9 cellular contexts compared by ENCODE assay signal in the genomic region with DNA sequence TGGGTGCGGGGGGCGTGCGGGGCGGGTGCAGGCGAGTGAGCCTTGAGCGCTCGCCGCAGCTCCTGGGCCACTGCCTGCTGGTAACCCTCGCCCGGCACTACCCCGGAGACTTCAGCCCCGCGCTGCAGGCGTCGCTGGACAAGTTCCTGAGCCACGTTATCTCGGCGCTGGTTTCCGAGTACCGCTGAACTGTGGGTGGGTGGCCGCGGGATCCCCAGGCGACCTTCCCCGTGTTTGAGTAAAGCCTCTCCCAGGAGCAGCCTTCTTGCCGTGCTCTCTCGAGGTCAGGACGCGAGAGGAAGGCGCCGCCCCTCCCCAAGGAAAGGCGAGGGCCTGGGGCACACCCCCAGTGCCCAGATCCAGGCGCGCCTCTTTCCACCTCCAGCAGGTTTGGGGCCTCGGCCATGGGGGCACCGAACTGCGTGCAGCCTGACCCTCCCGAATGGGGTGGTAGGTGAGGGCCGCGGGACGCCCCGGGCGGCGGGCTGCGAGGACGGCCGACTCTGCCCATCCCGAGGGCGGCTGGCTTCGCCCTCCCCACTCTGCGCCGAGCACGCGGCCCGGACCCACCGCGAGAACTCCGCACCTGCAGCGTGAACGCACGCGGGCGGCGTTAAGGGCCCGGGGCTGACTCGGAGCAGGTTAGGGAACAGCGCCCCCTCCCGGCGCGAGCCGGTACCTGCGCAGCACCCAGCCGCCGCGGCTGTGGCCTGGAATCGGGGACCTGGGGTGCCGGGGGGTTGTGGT. TPM values are rescaled to one million over a fixed set of nuclear protein-coding genes. Genes with fewer than 3 reads are reported as not detected.
DNase-seq lines count a peak whose midpoint lies in the region; ATAC-seq lines count a peak whose summit lies in the region.
"Had no signal": no experiment of that assay in that cellular context is flagged by ENCODE, and none has a peak within 500 bp of the region (broad histone marks: within the 10 kb centered on the region; RNA-seq: fewer than 3 reads in every experiment).

No MANE protein-coding gene starts in this region.

- peak overlapping the region; percentile 31 for H3K4me3 ChIP-seq in ectodermal cell (ENCODE audit: insufficient read depth, low read depth, low read length)

- H3K36me3 ChIP-seq in ectodermal cell (ENCODE audit: control insufficient read depth, insufficient read depth, low read length): peaks cover 3% of the 10 kb centered on the region

- 4% methylated on average over 76 of the region's 76 CpGs for WGBS in ectodermal cell, 2 experiments

- H3K4me1 ChIP-seq in ectodermal cell (ENCODE audit: control insufficient read depth, insufficient read depth, low read length): no peaks in the 10 kb centered on the region

- POLR2A ChIA-PET in activated CD8-positive, alpha-beta T cell treated with anti-CD3 and anti-CD28 coated beads, Interleukin-2, amount 10 ng/mL, durations not matched to agents 7 days and 5 days (lab: Charles Lee): interaction anchor here (0.7 to 1.1 kb wide), 2 partner anchors 13 to 47 kb away, joined by 3 read pairs; no protein-coding TSS in a partner anchor

- H3K4me1 Mint-ChIP-seq in activated CD8-positive, alpha-beta T cell treated with anti-CD3 and anti-CD28 coated beads, Interleukin-2, amount 10 ng/mL, durations not matched to agents 7 days and 5 days (ENCODE audit: low read depth): peaks cover 12% of the 10 kb centered on the region

- CTCF ChIA-PET in activated CD8-positive, alpha-beta T cell treated with anti-CD3 and anti-CD28 coated beads, Interleukin-2, amount 10 ng/mL, durations not matched to agents 7 days and 5 days (lab: Charles Lee): interaction anchor here (0.5 to 3.1 kb wide), 12 partner anchors 10 to 142 kb away, joined by 3 to 17 read pairs (median 3); a partner anchor contains a TSS

- DNase-seq in D341Med (ENCODE audit: low spot score) (peak; percentile 92), NCI-H82 (lab: John Stamatoyannopoulos, UW) (peak; percentile 90), medulla oblongata (ENCODE audit: extremely low spot score) (peak; percentile 33)
- peak; percentile 88 for DNase-seq in activated CD8-positive, alpha-beta T cell treated with anti-CD3 and anti-CD28 coated beads, Interleukin-2, amount 10 ng/mL, durations not matched to agents 7 days and 5 days
- peak; percentile 66 for DNase-seq in stimulated activated CD8-positive, alpha-beta memory T cell treated with anti-CD3 and anti-CD28 coated beads, Interleukin-12 subunit alpha, Interleukin-12 subunit beta, amount 100 ng/mL, for 4 hours (ENCODE audit: low read depth)

- H3K9me3 ChIP-seq in ectodermal cell (ENCODE audit: control insufficient read depth, low read length): no peaks in the 10 kb centered on the region

- no peak overlapping the region for H3K27ac Mint-ChIP-seq in activated CD8-positive, alpha-beta T cell treated with anti-CD3 and anti-CD28 coated beads, Interleukin-2, amount 10 ng/mL, durations not matched to agents 7 days and 5 days

- no peak overlapping the region for H3K27ac ChIP-seq in ectodermal cell (ENCODE audit: insufficient read depth, low read depth, low read length, poor library complexity, severe bottlenecking)

- peak; percentile 46 for ATAC-seq in HG03175 (IDR thresholded peaks at IDR 0.05; ENCODE audit: unreplicated experiment)
- ATAC-seq in activated CD8-positive, alpha-beta T cell treated with anti-CD3 and anti-CD28 coated beads, Interleukin-2, amount 10 ng/mL, durations not matched to agents 7 days and 5 days: peak; percentile 78
- ATAC-seq in HG03439 (IDR thresholded peaks at IDR 0.05; ENCODE audit: unreplicated experiment): no peak

- H3K4me3 Mint-ChIP-seq in activated CD8-positive, alpha-beta T cell treated with anti-CD3 and anti-CD28 coated beads, Interleukin-2, amount 10 ng/mL, durations not matched to agents 7 days and 5 days: no peak overlapping the region

- H3K36me3 Mint-ChIP-seq in activated CD8-positive, alpha-beta T cell treated with anti-CD3 and anti-CD28 coated beads, Interleukin-2, amount 10 ng/mL, durations not matched to agents 7 days and 5 days (ENCODE audit: low read depth): peaks cover 3% of the 10 kb centered on the region

- no peaks in the 10 kb centered on the region for H3K9me3 Mint-ChIP-seq in activated CD8-positive, alpha-beta T cell treated with anti-CD3 and anti-CD28 coated beads, Interleukin-2, amount 10 ng/mL, durations not matched to agents 7 days and 5 days (ENCODE audit: insufficient read depth)

- peaks cover 51% of the 10 kb centered on the region for H3K27me3 ChIP-seq in ectodermal cell (ENCODE audit: control insufficient read depth, insufficient read depth, low read length, poor library complexity, severe bottlenecking)

- H3K27me3 Mint-ChIP-seq in activated CD8-positive, alpha-beta T cell treated with anti-CD3 and anti-CD28 coated beads, Interleukin-2, amount 10 ng/mL, durations not matched to agents 7 days and 5 days (ENCODE audit: low read depth): peaks cover 24% of the 10 kb centered on the region

RNA-seq across cellular contexts. Expression of a gene that starts 0.8 kb away (rescaled TPM):
- total RNA-seq in activated CD8-positive, alpha-beta T cell treated with anti-CD3 and anti-CD28 coated beads, Interleukin-2, amount 10 ng/mL, durations not matched to agents 7 days and 5 days: not detected
- polyA plus RNA-seq in ectodermal cell (2013, experiment 1 of 4): 1.3 TPM
- 1.5 TPM for polyA plus RNA-seq in ectodermal cell (2013, experiment 2 of 4)
- 0.85 TPM for polyA plus RNA-seq in ectodermal cell (2013, experiment 3 of 4)
- polyA plus RNA-seq in ectodermal cell (2013, experiment 4 of 4): 0.69 TPM

RNA-seq across cellular contexts. Expression of a gene that starts 4.6 kb away (rescaled TPM):
- not detected for total RNA-seq in activated CD8-positive, alpha-beta T cell treated with anti-CD3 and anti-CD28 coated beads, Interleukin-2, amount 10 ng/mL, durations not matched to agents 7 days and 5 days
- not detected for polyA plus RNA-seq in ectodermal cell (2013, experiment 1 of 4)
- polyA plus RNA-seq in ectodermal cell (2013, experiment 2 of 4): not detected
- not detected for polyA plus RNA-seq in ectodermal cell (2013, experiment 3 of 4)
- not detected for polyA plus RNA-seq in ectodermal cell (2013, experiment 4 of 4)
- total RNA-seq: activated CD8-positive, alpha-beta memory T cell treated with anti-CD3 and anti-CD28 coated beads for 36 hours had no signal

RNA-seq across cellular contexts. Expression of a gene that starts 8.4 kb away (rescaled TPM):
- total RNA-seq in activated CD8-positive, alpha-beta T cell treated with anti-CD3 and anti-CD28 coated beads, Interleukin-2, amount 10 ng/mL, durations not matched to agents 7 days and 5 days: not detected
- polyA plus RNA-seq in ectodermal cell (2013, experiment 1 of 4): not detected
- polyA plus RNA-seq in ectodermal cell (2013, experiment 2 of 4): not detected
- not detected for polyA plus RNA-seq in ectodermal cell (2013, experiment 3 of 4)
- not detected for polyA plus RNA-seq in ectodermal cell (2013, experiment 4 of 4)
- total RNA-seq: activated CD8-positive, alpha-beta memory T cell treated with anti-CD3 and anti-CD28 coated beads for 36 hours had no signal

RNA-seq across cellular contexts. Expression of a gene that starts 15.3 kb away (rescaled TPM):
- not detected for total RNA-seq in activated CD8-positive, alpha-beta T cell treated with anti-CD3 and anti-CD28 coated beads, Interleukin-2, amount 10 ng/mL, durations not matched to agents 7 days and 5 days
- not detected for polyA plus RNA-seq in ectodermal cell (2013, experiment 1 of 4)
- polyA plus RNA-seq in ectodermal cell (2013, experiment 2 of 4): not detected
- polyA plus RNA-seq in ectodermal cell (2013, experiment 3 of 4): not detected
- not detected for polyA plus RNA-seq in ectodermal cell (2013, experiment 4 of 4)
- total RNA-seq: activated CD8-positive, alpha-beta memory T cell treated with anti-CD3 and anti-CD28 coated beads for 36 hours had no signal

RNA-seq across cellular contexts. Expression of a gene that starts 28.6 kb away (rescaled TPM):
- not detected for total RNA-seq in activated CD8-positive, alpha-beta T cell treated with anti-CD3 and anti-CD28 coated beads, Interleukin-2, amount 10 ng/mL, durations not matched to agents 7 days and 5 days
- polyA plus RNA-seq in ectodermal cell (2013, experiment 1 of 4): not detected
- not detected for polyA plus RNA-seq in ectodermal cell (2013, experiment 2 of 4)
- polyA plus RNA-seq in ectodermal cell (2013, experiment 3 of 4): not detected
- polyA plus RNA-seq in ectodermal cell (2013, experiment 4 of 4): not detected
- total RNA-seq: activated CD8-positive, alpha-beta memory T cell treated with anti-CD3 and anti-CD28 coated beads for 36 hours had no signal

Comparison
In these comparisons a context has a peak if more than half of its experiments do, and no peak if none do; other contexts are left out.
1. DNase-seq: peak in every context shown above with its lines; median percentile 92 in D341Med; 90 in NCI-H82; 88 in activated CD8-positive, alpha-beta T cell treated with anti-CD3 and anti-CD28 coated beads, Interleukin-2, amount 10 ng/mL, durations not matched to agents 7 days and 5 days; 66 in stimulated activated CD8-positive, alpha-beta memory T cell treated with anti-CD3 and anti-CD28 coated beads, Interleukin-12 subunit alpha, Interleukin-12 subunit beta, amount 100 ng/mL, for 4 hours; 33 in medulla oblongata.